Comparison of ENCODE assay signal across 8 cellular contexts in genomic region chr10:70146489-70147488, GRCh38. TPM values are rescaled to one million over a fixed set of nuclear protein-coding genes. Genes with fewer than 3 reads are reported as not detected.
DNase-seq lines count a peak whose midpoint lies in the region; ATAC-seq and TF ChIP-seq lines count a peak whose summit lies in the region.

Gene TYSND1 (minus strand): TSS chr10:70146700. CDS start chr10:70146586, 114 bp downstream.

- peak within 1 kb of the TSS; percentile 89 for H2AFZ ChIP-seq in Loucy (ENCODE audit: low read length)

- peak; percentile 99 for DNase-seq in G401 (ENCODE audit: low spot score)
- DNase-seq in H7, result peak; percentile 98
- DNase-seq in activated T-helper 9 cell treated with anti-CD3 and anti-CD28 coated beads, Interleukin-2, amount 50 U/mL, for 16 hours (ENCODE audit: low read depth), result peak; percentile 84
- peak; percentile 99 for DNase-seq in fibroblast of pulmonary artery (ENCODE audit: low read depth)
- peak; percentile 94 for DNase-seq in natural killer cell treated with Interleukin-12 subunit alpha and Interleukin-12 subunit beta and Interleukin-15 and Interleukin-18, amount 100 ng/mL, for 72 hours (ENCODE audit: low spot score)
- peak; percentile 93 for DNase-seq in stimulated activated naive CD8-positive, alpha-beta T cell treated with anti-CD3 and anti-CD28 coated beads, Interleukin-15, Interleukin-2, amounts not matched to agents 100 U/mL and 50 U/mL, for 24 hours

- peak within 1 kb of the TSS; percentile 83 to 92 for H3K27ac Mint-ChIP-seq in natural killer cell treated with Interleukin-12 subunit alpha and Interleukin-12 subunit beta and Interleukin-15 and Interleukin-18, amount 100 ng/mL, for 72 hours

- peaks cover 17 to 25% of the 10 kb centered on the region in 2 donors for H3K4me1 Mint-ChIP-seq in natural killer cell treated with Interleukin-12 subunit alpha and Interleukin-12 subunit beta and Interleukin-15 and Interleukin-18, amount 100 ng/mL, for 72 hours (ENCODE audit: low read depth in 2 of 2)

- H3K4me2 ChIP-seq in Loucy (ENCODE audit: low read depth, low read length, poor library complexity, severe bottlenecking), result peak within 1 kb of the TSS; percentile 90

- H3K27me3 Mint-ChIP-seq in natural killer cell treated with Interleukin-12 subunit alpha and Interleukin-12 subunit beta and Interleukin-15 and Interleukin-18, amount 100 ng/mL, for 72 hours, result no peaks in the 10 kb centered on the region

- peaks cover 17% of the 10 kb centered on the region for H4K20me1 ChIP-seq in Loucy (ENCODE audit: insufficient read depth, low read length, poor library complexity, severe bottlenecking)

- H3K4me3 Mint-ChIP-seq in natural killer cell treated with Interleukin-12 subunit alpha and Interleukin-12 subunit beta and Interleukin-15 and Interleukin-18, amount 100 ng/mL, for 72 hours, result peak within 1 kb of the TSS; percentile 89

- H3K79me2 ChIP-seq in Loucy (ENCODE audit: insufficient read depth, low read length), result peaks cover 12% of the 10 kb centered on the region; the same call in 1 of the 2 replicates

- H3K36me3 ChIP-seq in H7 (replicated peaks; ENCODE audit: control insufficient read depth, insufficient read depth, low read length) (peaks cover 4% of the 10 kb centered on the region), Loucy (ENCODE audit: insufficient read depth, low read length) (peaks cover 27% of the 10 kb centered on the region)

- H3K36me3 Mint-ChIP-seq in natural killer cell treated with Interleukin-12 subunit alpha and Interleukin-12 subunit beta and Interleukin-15 and Interleukin-18, amount 100 ng/mL, for 72 hours, result peaks cover 6% of the 10 kb centered on the region

- peaks cover 5% of the 10 kb centered on the region; the same call in 1 of the 2 replicates for H3K27me3 ChIP-seq in H7 (ENCODE audit: control insufficient read depth, insufficient read depth, low read length)
- H3K27me3 ChIP-seq in Loucy (ENCODE audit: insufficient read depth, low read length, poor library complexity, severe bottlenecking), result no peaks in the 10 kb centered on the region

- ATAC-seq in natural killer cell treated with Interleukin-12 subunit alpha and Interleukin-12 subunit beta and Interleukin-15 and Interleukin-18, amount 100 ng/mL, for 72 hours, result peak; percentile 94 to 95
- ATAC-seq in stimulated activated naive CD8-positive, alpha-beta T cell treated with anti-CD3 and anti-CD28 coated beads, Interleukin-15, Interleukin-2, amounts not matched to agents 100 U/mL and 50 U/mL, for 24 hours, result peak; percentile 91

- H3K9me2 ChIP-seq in Loucy (replicated peaks; ENCODE audit: low read depth, low read length), result no peaks in the 10 kb centered on the region

- TF ChIP-seq POLR2A in Raji (IDR thresholded peaks at IDR 0.05; ENCODE audit: insufficient read depth, low read depth, low read length), result peak; percentile 95

- peak within 1 kb of the TSS; percentile 73 for H3K4me3 ChIP-seq in H7 (ENCODE audit: insufficient read depth, low read depth, low read length)
- H3K4me3 ChIP-seq in Loucy (ENCODE audit: low read length, poor library complexity, severe bottlenecking), result peak within 1 kb of the TSS; percentile 83
- H3K4me3 ChIP-seq in fibroblast of pulmonary artery (replicated peaks; ENCODE audit: low read depth, low read length), result peak within 1 kb of the TSS; percentile 60

- no peaks in the 10 kb centered on the region for H3K9me3 ChIP-seq in Loucy (ENCODE audit: insufficient read depth, low read depth, low read length)

- peak within 1 kb of the TSS; percentile 74 for H3K9ac ChIP-seq in Loucy (ENCODE audit: low read depth, low read length, poor library complexity, severe bottlenecking)

- TF ChIP-seq CTCF in Loucy (conservative IDR thresholded peaks at IDR 0.05; ENCODE audit: low read length), result peak; percentile 63
- TF ChIP-seq CTCF in fibroblast of pulmonary artery (IDR thresholded peaks at IDR 0.05; ENCODE audit: low read length, missing control alignments), result peak; percentile 71

- in situ Hi-C loops in G401 (cut with HindIII; ENCODE audit: low sequenced_read_pairs), result no loop called here

- H3K4me1 ChIP-seq in Loucy (ENCODE audit: insufficient read depth, low read length, poor library complexity, severe bottlenecking), result peaks cover 17% of the 10 kb centered on the region

- no peaks in the 10 kb centered on the region for H3K9me3 Mint-ChIP-seq in natural killer cell treated with Interleukin-12 subunit alpha and Interleukin-12 subunit beta and Interleukin-15 and Interleukin-18, amount 100 ng/mL, for 72 hours

- 0 out of 2 replicates have a peak, but pooled peaks cover 6% of the 10 kb centered on the region for H3F3A ChIP-seq in Loucy (ENCODE audit: low read depth)

RNA-seq across cellular contexts. Expression of gene TYSND1, which starts in this region (rescaled TPM):
- total RNA-seq in G401 (2014; rRNA removed; shearing (Covaris generic)), result 29.9 and 30.4 TPM in 2 replicates
- 25.3 and 32.6 TPM in 2 replicates for total RNA-seq in H7 (2014; rRNA removed; shearing (Covaris generic))
- 10 to 100 TPM in 1 of 2 donors, 1 to 10 TPM in 1; 8.0 to 13.3 TPM for total RNA-seq in natural killer cell treated with Interleukin-12 subunit alpha and Interleukin-12 subunit beta and Interleukin-15 and Interleukin-18, amount 100 ng/mL, for 72 hours

Comparison
In these comparisons a context has a peak if more than half of its experiments do, and no peak if none do; other contexts are left out.
1. Peak in every context shown above with its lines: DNase-seq, ATAC-seq and H3K4me3 ChIP-seq.